ENCODE assay signal across 22 cellular contexts in genomic region chr15:80523746-80524145, GRCh38.
A peak's percentile ranks its signal among the peaks of the same experiment; 100 is the strongest.
DNase-seq lines count a peak whose midpoint lies in the region; ATAC-seq and TF ChIP-seq lines count a peak whose summit lies in the region.
"Had no signal": no experiment of that assay in that cellular context is flagged by ENCODE, and none has a peak within 500 bp of the region (broad histone marks: within the 10 kb centered on the region; RNA-seq: fewer than 3 reads in every experiment).

No MANE protein-coding gene starts in this region.

- CTCF ChIA-PET in mammary epithelial cell (lab: Charles Lee; ENCODE audit: low non-redundant PET): no interaction called here

- 76 to 78% methylated on average over 2 of the region's 2 CpGs for WGBS in GM23248 (ENCODE audit: low coverage in 1 of 2, low lambda C conversion rate in 2 of 2, missing lambda C conversion rate in 2 of 2), 2 experiments
- 92% methylated on average over 2 of the region's 2 CpGs for WGBS in mammary epithelial cell (ENCODE audit: low coverage, missing lambda C conversion rate)
- 75 to 90% (median 81%) methylated on average over 2 of the region's 2 CpGs for WGBS in adrenal gland, 4 donors

- H4K20me1 ChIP-seq in GM23248 (ENCODE audit: insufficient read depth): no peaks in the 10 kb centered on the region
- no peaks in the 10 kb centered on the region for H4K20me1 ChIP-seq in mammary epithelial cell (ENCODE audit: insufficient read depth, low read length)
- H4K20me1 ChIP-seq: BLaER1 had no signal

- H3K9me3 ChIP-seq in GM23248 (ENCODE audit: low read depth) (no peaks in the 10 kb centered on the region), adipocyte (ENCODE audit: control insufficient read depth, low read length) (no peaks in the 10 kb centered on the region), mammary epithelial cell (replicated peaks; ENCODE audit: insufficient read depth, low read length) (no peaks in the 10 kb centered on the region), adrenal gland (replicated peaks in 1 of 3) (no peaks in the 10 kb centered on the region)
- H3K9me3 ChIP-seq: BLaER1 had no signal

- H3K4me1 ChIP-seq in GM23248 (ENCODE audit: insufficient read depth) (peaks cover 23% of the 10 kb centered on the region), adipocyte (ENCODE audit: control insufficient read depth, insufficient read depth, low read length) (peaks cover 25% of the 10 kb centered on the region), mammary epithelial cell (ENCODE audit: insufficient read depth, low read length) (no peaks in the 10 kb centered on the region), adrenal gland (replicated peaks in 1 of 2) (no peaks in the 10 kb centered on the region)
- H3K4me1 ChIP-seq: BLaER1 had no signal

- in situ Hi-C loops in GM23248 (cut with MboI): no loop called here
- in situ Hi-C loops in mammary epithelial cell (cut with MboI; ENCODE audit: low sequenced_read_pairs in 2 of 2): no loop called here

- no peak for ATAC-seq in activated T-helper 17 cell treated with anti-CD3 and anti-CD28 coated beads, Interleukin-2, amount 50 U/mL, for 72 hours (replicated peaks)
- no peak for ATAC-seq in HG02642 (IDR thresholded peaks at IDR 0.05; ENCODE audit: poor library complexity, unreplicated experiment)
- ATAC-seq: GM12878, HCT116, K562 had no signal

- H3K27me3 Mint-ChIP-seq in chondrocyte (ENCODE audit: low read depth) (no peaks in the 10 kb centered on the region), osteocyte (ENCODE audit: unreplicated experiment) (no peaks in the 10 kb centered on the region)
- H3K27me3 Mint-ChIP-seq in activated T-helper 17 cell treated with anti-CD3 and anti-CD28 coated beads, Interleukin-2, amount 50 U/mL, for 72 hours: peaks cover 20% of the 10 kb centered on the region

- no peak overlapping the region for H3K9ac ChIP-seq in GM23248
- H3K9ac ChIP-seq in adipocyte (ENCODE audit: low read length): peak overlapping the region; percentile 23
- no peak overlapping the region for H3K9ac ChIP-seq in mammary epithelial cell (ENCODE audit: insufficient read depth, low read length)
- H3K9ac ChIP-seq: BLaER1 had no signal

- H3K4me3 Mint-ChIP-seq in chondrocyte (ENCODE audit: unreplicated experiment) (no peak overlapping the region), osteocyte (ENCODE audit: unreplicated experiment) (no peak overlapping the region)
- no peak overlapping the region for H3K4me3 Mint-ChIP-seq in activated T-helper 17 cell treated with anti-CD3 and anti-CD28 coated beads, Interleukin-2, amount 50 U/mL, for 72 hours
- H3K4me3 Mint-ChIP-seq: CD14-positive monocyte; CD4-positive, alpha-beta memory T cell; HFFc6 had no signal

- TF ChIP-seq POLR2A in adrenal gland (IDR thresholded peaks at IDR 0.05): no peak

- no peaks in the 10 kb centered on the region for H3K9me3 Mint-ChIP-seq in chondrocyte (ENCODE audit: low read depth)
- H3K9me3 Mint-ChIP-seq in osteocyte (ENCODE audit: unreplicated experiment): no peaks in the 10 kb centered on the region
- no peaks in the 10 kb centered on the region for H3K9me3 Mint-ChIP-seq in activated T-helper 17 cell treated with anti-CD3 and anti-CD28 coated beads, Interleukin-2, amount 50 U/mL, for 72 hours
- H3K9me3 Mint-ChIP-seq: HFFc6 had no signal

- H3K27ac Mint-ChIP-seq in chondrocyte (ENCODE audit: unreplicated experiment) (peak overlapping the region; percentile 84), osteocyte (ENCODE audit: unreplicated experiment) (peak overlapping the region; percentile 55)
- H3K27ac Mint-ChIP-seq in activated T-helper 17 cell treated with anti-CD3 and anti-CD28 coated beads, Interleukin-2, amount 50 U/mL, for 72 hours: no peak overlapping the region
- H3K27ac Mint-ChIP-seq: CD14-positive monocyte; CD4-positive, alpha-beta memory T cell; HFFc6 had no signal

- intact Hi-C loops in mammary epithelial cell (cut with micrococcal nuclease): no loop called here
- intact Hi-C loops in adrenal gland (cut with DNase I): no loop called here

- H3K4me3 ChIP-seq in GM23248 (no peak overlapping the region), adipocyte (ENCODE audit: low read length) (no peak overlapping the region), mammary epithelial cell (replicated peaks in 1 of 3; ENCODE audit: insufficient read depth in 1 of 3, low read depth in 2 of 3, low read length in 3 of 3) (no peak overlapping the region), adrenal gland (no peak overlapping the region)
- H3K4me3 ChIP-seq: BLaER1, GM12878, K562 had no signal

- H3K79me2 ChIP-seq in GM23248 (ENCODE audit: insufficient read depth) (peaks cover 6% of the 10 kb centered on the region; the same call in 1 of the 2 replicates), mammary epithelial cell (ENCODE audit: insufficient read depth, low read length) (no peaks in the 10 kb centered on the region)

- no TSS peak for BruUV-seq in mammary epithelial cell (replicated peaks; lab: Mats Ljungman, UMichigan)

- peak; percentile 18 for DNase-seq in GM23248
- no peak for DNase-seq in adipocyte (ENCODE audit: low read depth)
- DNase-seq in chondrocyte (ENCODE audit: low spot score): no peak
- no peak for DNase-seq in osteocyte (ENCODE audit: extremely low spot score, unreplicated experiment)
- DNase-seq in mammary epithelial cell: no peak
- no peak for DNase-seq in adrenal gland
- DNase-seq: 8988T; CD4-positive, alpha-beta memory T cell; DMS153; DND-41; EL; GOT3; H7; HFFc6 had no signal

- H3K4me2 ChIP-seq in GM23248 (ENCODE audit: unreplicated experiment) (no peak overlapping the region), mammary epithelial cell (ENCODE audit: insufficient read depth, low read depth, low read length) (no peak overlapping the region)
- H3K4me2 ChIP-seq: BLaER1 had no signal

- H3K4me1 Mint-ChIP-seq in chondrocyte (ENCODE audit: low read depth): peaks cover 50% of the 10 kb centered on the region
- peaks cover 20% of the 10 kb centered on the region for H3K4me1 Mint-ChIP-seq in osteocyte (ENCODE audit: unreplicated experiment)
- H3K4me1 Mint-ChIP-seq in activated T-helper 17 cell treated with anti-CD3 and anti-CD28 coated beads, Interleukin-2, amount 50 U/mL, for 72 hours: no peaks in the 10 kb centered on the region
- H3K4me1 Mint-ChIP-seq: CD14-positive monocyte; CD4-positive, alpha-beta memory T cell had no signal

- no peaks in the 10 kb centered on the region for H3K9me2 ChIP-seq in GM23248 (ENCODE audit: insufficient read depth)

- TF ChIP-seq CTCF in chondrocyte (IDR thresholded peaks at IDR 0.05) (no peak), osteocyte (IDR thresholded peaks at IDR 0.05) (no peak), mammary epithelial cell (conservative IDR thresholded peaks at IDR 0.05 in 1 of 2, IDR thresholded peaks at IDR 0.05 in 1 of 2; ENCODE audit: extremely low read depth in 1 of 2, insufficient read depth in 1 of 2, low read depth in 1 of 2, low read length in 2 of 2) (no peak), adrenal gland (IDR thresholded peaks at IDR 0.05) (no peak)

- H3K27me3 ChIP-seq in GM23248 (replicated peaks; ENCODE audit: insufficient read depth): no peaks in the 10 kb centered on the region
- no peaks in the 10 kb centered on the region for H3K27me3 ChIP-seq in adipocyte (replicated peaks; ENCODE audit: control insufficient read depth, insufficient read depth, low read length)
- no peaks in the 10 kb centered on the region for H3K27me3 ChIP-seq in mammary epithelial cell (ENCODE audit: insufficient read depth, low read length)
- no peaks in the 10 kb centered on the region for H3K27me3 ChIP-seq in adrenal gland
- H3K27me3 ChIP-seq: BLaER1 had no signal

- dilution Hi-C loops in mammary epithelial cell (cut with HindIII; ENCODE audit: low sequenced_read_pairs): no loop called here

- H3K36me3 Mint-ChIP-seq in chondrocyte (ENCODE audit: low read depth) (peaks cover 9% of the 10 kb centered on the region), osteocyte (ENCODE audit: unreplicated experiment) (peaks cover 38% of the 10 kb centered on the region)
- H3K36me3 Mint-ChIP-seq in activated T-helper 17 cell treated with anti-CD3 and anti-CD28 coated beads, Interleukin-2, amount 50 U/mL, for 72 hours (ENCODE audit: low read depth): no peaks in the 10 kb centered on the region
- H3K36me3 Mint-ChIP-seq: CD14-positive monocyte; CD4-positive, alpha-beta memory T cell had no signal

- H3K36me3 ChIP-seq in GM23248 (ENCODE audit: low read depth): no peaks in the 10 kb centered on the region
- H3K36me3 ChIP-seq in adipocyte (ENCODE audit: control insufficient read depth, insufficient read depth, low read length, severe bottlenecking): no peaks in the 10 kb centered on the region
- H3K36me3 ChIP-seq in mammary epithelial cell (ENCODE audit: insufficient read depth, low read length): no peaks in the 10 kb centered on the region
- no peaks in the 10 kb centered on the region for H3K36me3 ChIP-seq in adrenal gland (replicated peaks in 1 of 2)
- H3K36me3 ChIP-seq: BLaER1 had no signal

- H2AFZ ChIP-seq in GM23248 (no peak overlapping the region), mammary epithelial cell (ENCODE audit: low read depth, low read length) (no peak overlapping the region)

- no peak overlapping the region for H3K27ac ChIP-seq in GM23248
- H3K27ac ChIP-seq in mammary epithelial cell (ENCODE audit: insufficient read depth, low read depth, low read length): no peak overlapping the region
- no peak overlapping the region for H3K27ac ChIP-seq in adrenal gland
- H3K27ac ChIP-seq: BLaER1, HL-60 had no signal

- H3F3A ChIP-seq in GM23248 (ENCODE audit: insufficient read depth): peaks cover 17% of the 10 kb centered on the region
